8 cellular contexts compared by ENCODE assay signal in genomic region chr14:24442240-24443052, GRCh38. TPM values are rescaled to one million over a fixed set of nuclear protein-coding genes. Genes with fewer than 3 reads are reported as not detected.
DNase-seq lines count a peak whose midpoint lies in the region; ATAC-seq and TF ChIP-seq lines count a peak whose summit lies in the region.

Gene SDR39U1 (minus strand): TSS chr14:24442776. CDS start chr14:24442769, 7 bp downstream.

- 0 out of 2 replicates have a peak, but pooled peaks cover 6% of the 10 kb centered on the region for H3K79me2 ChIP-seq in OCI-LY1 (ENCODE audit: insufficient read depth, low read length)

- H3K9me3 Mint-ChIP-seq in endothelial cell (ENCODE audit: unreplicated experiment), result no peaks in the 10 kb centered on the region
- H3K9me3 Mint-ChIP-seq in mesothelial cell of epicardium, result peaks cover 4% of the 10 kb centered on the region

- H3K27ac ChIP-seq in HUES64 (ENCODE audit: low read depth, low read length), result peak within 1 kb of the TSS; percentile 99
- peak within 1 kb of the TSS; percentile 72 for H3K27ac ChIP-seq in OCI-LY1 (ENCODE audit: low read depth, low read length, poor library complexity, severe bottlenecking)

- H3F3A ChIP-seq in OCI-LY1 (ENCODE audit: insufficient read depth, low read length), result no peaks in the 10 kb centered on the region; the same call in 1 of the 2 replicates

- H3K9me2 ChIP-seq in OCI-LY1 (ENCODE audit: low read depth, low read length), result no peaks in the 10 kb centered on the region

- H3K4me1 ChIP-seq in HUES64 (ENCODE audit: insufficient read depth, low read length), result peaks cover 6% of the 10 kb centered on the region
- H3K4me1 ChIP-seq in OCI-LY1 (ENCODE audit: insufficient read depth, low read length, severe bottlenecking), result peaks cover 30% of the 10 kb centered on the region

- no peak within 1 kb of the TSS for H2AFZ ChIP-seq in OCI-LY1 (ENCODE audit: low read length)

- H3K36me3 ChIP-seq in HUES64 (ENCODE audit: insufficient read depth, low read length), result peaks cover 37% of the 10 kb centered on the region
- peaks cover 47% of the 10 kb centered on the region for H3K36me3 ChIP-seq in OCI-LY1 (ENCODE audit: insufficient read depth, low read length)

- H3K4me1 Mint-ChIP-seq in endothelial cell (ENCODE audit: unreplicated experiment), result peaks cover 24% of the 10 kb centered on the region
- peaks cover 17% of the 10 kb centered on the region for H3K4me1 Mint-ChIP-seq in mesothelial cell of epicardium

- H3K9me3 ChIP-seq in HUES64 (ENCODE audit: insufficient read depth, low read depth, low read length), result no peaks in the 10 kb centered on the region
- no peaks in the 10 kb centered on the region for H3K9me3 ChIP-seq in OCI-LY1 (ENCODE audit: low read length)

- H3K27me3 ChIP-seq in HUES64 (ENCODE audit: insufficient read depth, low read length) (no peaks in the 10 kb centered on the region), OCI-LY1 (ENCODE audit: insufficient read depth, low read length) (no peaks in the 10 kb centered on the region)

- H3K27ac Mint-ChIP-seq in endothelial cell (ENCODE audit: unreplicated experiment) (peak within 1 kb of the TSS; percentile 97), mesothelial cell of epicardium (peak within 1 kb of the TSS; percentile 96)

- H3K9ac ChIP-seq in HUES64 (ENCODE audit: low read depth, low read length) (peak within 1 kb of the TSS; percentile 90), OCI-LY1 (ENCODE audit: low read length) (peak within 1 kb of the TSS; percentile 94)

- H4K20me1 ChIP-seq in OCI-LY1 (ENCODE audit: insufficient read depth, low read length), result no peaks in the 10 kb centered on the region

- H3K4me3 ChIP-seq in HUES64 (ENCODE audit: low read length), result peak within 1 kb of the TSS; percentile 78
- H3K4me3 ChIP-seq in OCI-LY1 (ENCODE audit: low read depth, low read length, poor library complexity, severe bottlenecking), result peak within 1 kb of the TSS; percentile 78

- H3K36me3 Mint-ChIP-seq in endothelial cell (ENCODE audit: low read depth, unreplicated experiment) (peaks cover 39% of the 10 kb centered on the region), mesothelial cell of epicardium (peaks cover 29% of the 10 kb centered on the region)

- ATAC-seq in GM21447 (IDR thresholded peaks at IDR 0.05; ENCODE audit: unreplicated experiment), result peak; percentile 91

- peak within 1 kb of the TSS; percentile 95 for H3K4me2 ChIP-seq in OCI-LY1 (ENCODE audit: low read length)

- DNase-seq in D341Med (ENCODE audit: low spot score) (peak; percentile 93), endothelial cell (ENCODE audit: low spot score) (peak; percentile 91), mesothelial cell of epicardium (ENCODE audit: low spot score in 2 of 2, unreplicated experiment in 2 of 2) (peak; percentile 76 to 90)
- DNase-seq in activated CD8-positive, alpha-beta memory T cell treated with anti-CD3 and anti-CD28 coated beads, Interleukin-2, amount 50 U/mL, for 4 hours, result peak; percentile 92
- peak; percentile 92 to 94 for DNase-seq in stimulated activated CD8-positive, alpha-beta memory T cell treated with anti-CD3 and anti-CD28 coated beads, Interleukin-15, amount 100 ng/mL, for 48 hours (ENCODE audit: low read depth in 2 of 2)

- H3K27me3 Mint-ChIP-seq in endothelial cell (ENCODE audit: unreplicated experiment) (peaks cover 13% of the 10 kb centered on the region), mesothelial cell of epicardium (ENCODE audit: low read depth) (no peaks in the 10 kb centered on the region)

- TF ChIP-seq CTCF in OCI-LY1 (IDR thresholded peaks at IDR 0.05; ENCODE audit: low read length) (peak; percentile 15; the same call in 1 of the 2 replicates), endothelial cell (IDR thresholded peaks at IDR 0.05; ENCODE audit: unreplicated experiment) (no peak), mesothelial cell of epicardium (IDR thresholded peaks at IDR 0.05; ENCODE audit: unreplicated experiment) (no peak)

- under 1% methylated on average over 50 of the region's 52 CpGs for WGBS in HUES64

- peak within 1 kb of the TSS; percentile 91 for H3K4me3 Mint-ChIP-seq in endothelial cell (ENCODE audit: unreplicated experiment)
- H3K4me3 Mint-ChIP-seq in mesothelial cell of epicardium, result peak within 1 kb of the TSS; percentile 88

RNA-seq across cellular contexts. Expression of gene SDR39U1, which starts in this region (rescaled TPM):
- 45.6 TPM for polyA plus RNA-seq in HUES64 (2013, experiment 1 of 2)
- 40.9 TPM for polyA plus RNA-seq in HUES64 (2013, experiment 2 of 2)
- 34.9 TPM for total RNA-seq in endothelial cell (ENCODE audit: unreplicated experiment)
- total RNA-seq in mesothelial cell of epicardium, result 56.7 to 69.3 TPM (median 64.2 TPM) in 3 replicates

Comparison
In these comparisons a context has a peak if more than half of its experiments do, and no peak if none do; other contexts are left out.
1. Peak in every context shown above with its lines: DNase-seq, ATAC-seq, H3K4me3 ChIP-seq and H3K27ac ChIP-seq.